ENCODE assay signal across 25 cellular contexts in genomic region chr16:17829826-17830225, GRCh38.
"Had no signal": no experiment of that assay in that cellular context is flagged by ENCODE, and none has a peak within 500 bp of the region (broad histone marks: within the 10 kb centered on the region; RNA-seq: fewer than 3 reads in every experiment).

No MANE protein-coding gene starts in this region.

- H3K4me3 ChIP-seq: cardiac muscle cell, colonic mucosa, esophagus squamous epithelium, heart left ventricle, pancreas, prostate gland, skin epidermis, thoracic aorta, uterus had no signal

- DNase-seq: activated B cell treated with CpG ODN at 0.5 μM for 24 hours; activated CD4-positive, alpha-beta T cell treated with anti-CD3 and anti-CD28 coated beads for 36 hours; activated CD8-positive, alpha-beta memory T cell treated with anti-CD3 and anti-CD28 coated beads, Interleukin-2, amount 10 ng/mL, durations not matched to agents 7 days and 5 days; activated CD8-positive, alpha-beta T cell treated with anti-CD3 and anti-CD28 coated beads, Interleukin-2, amount 10 ng/mL, durations not matched to agents 7 days and 5 days; activated T-cell treated with anti-CD3 and anti-CD28 coated beads, Interleukin-2, amount 50 U/mL, for 48 hours; aorta; cerebellar nuclear complex; colonic mucosa; effector CD8-positive, alpha-beta T cell; esophagus squamous epithelium; heart left ventricle; hypothalamus; midbrain; naive thymus-derived CD8-positive, alpha-beta T cell; nucleus accumbens; pancreas; stimulated activated CD4-positive, alpha-beta T cell treated with anti-CD3 and anti-CD28 coated beads, Interleukin-12 subunit alpha, Interleukin-12 subunit beta, amount 100 ng/mL, for 4 hours; stimulated activated CD4-positive, alpha-beta T cell treated with anti-CD3 and anti-CD28 coated beads, Interleukin-4, amount 100 ng/mL, for 1 hour; stimulated activated naive CD8-positive, alpha-beta T cell treated with anti-CD3 and anti-CD28 coated beads, Interleukin-15, Interleukin-2, amounts not matched to agents 100 U/mL and 50 U/mL, for 24 hours; uterus had no signal

- H3K36me3 ChIP-seq: cardiac muscle cell, colonic mucosa, esophagus squamous epithelium, heart left ventricle, pancreas, prostate gland, thoracic aorta, uterus had no signal

- H3K27ac ChIP-seq: cardiac muscle cell, colonic mucosa, epithelial cell of prostate, esophagus squamous epithelium, heart left ventricle, pancreas, prostate gland, thoracic aorta had no signal

- H3K4me1 ChIP-seq: colonic mucosa, heart left ventricle, pancreas, prostate gland, uterus had no signal

- H3K9me3 ChIP-seq: colonic mucosa, esophagus squamous epithelium, heart left ventricle, pancreas, prostate gland, thoracic aorta, uterus had no signal

- H3K27me3 ChIP-seq: cardiac muscle cell, colonic mucosa, heart left ventricle, pancreas, uterus had no signal
